In genomic region chr7:158702196-158702595, GRCh38 we compare ENCODE assay signal across 15 cellular contexts. TPM values are rescaled to one million over a fixed set of nuclear protein-coding genes. Genes with fewer than 3 reads are reported as not detected.
A peak's percentile ranks its signal among the peaks of the same experiment; 100 is the strongest.
DNase-seq lines count a peak whose midpoint lies in the region; ATAC-seq and TF ChIP-seq lines count a peak whose summit lies in the region.
"Had no signal": no experiment of that assay in that cellular context is flagged by ENCODE, and none has a peak within 500 bp of the region (broad histone marks: within the 10 kb centered on the region; RNA-seq: fewer than 3 reads in every experiment).

No MANE protein-coding gene starts in this region.

- no peaks in the 10 kb centered on the region for H3K9me2 ChIP-seq in Loucy (replicated peaks; ENCODE audit: low read depth, low read length)

- peaks cover 73% of the 10 kb centered on the region for H3K79me2 ChIP-seq in Loucy (ENCODE audit: insufficient read depth, low read length)

- H3K36me3 ChIP-seq in Loucy (ENCODE audit: insufficient read depth, low read length), result peaks cover 7% of the 10 kb centered on the region; the same call in 1 of the 2 replicates
- H3K36me3 ChIP-seq: upper lobe of right lung had no signal

- DNase-seq in activated CD4-positive, alpha-beta T cell treated with anti-CD3 and anti-CD28 coated beads, Interleukin-2, amount 10 ng/mL, durations not matched to agents 24 days and 14 days, result peak; percentile 56
- no peak for DNase-seq in activated CD4-positive, alpha-beta T cell treated with anti-CD3 and anti-CD28 coated beads for 1 hour
- no peak for DNase-seq in activated naive CD8-positive, alpha-beta T cell treated with anti-CD3 and anti-CD28 coated beads, Interleukin-2, amount 10 ng/mL, durations not matched to agents 7 days and 5 days
- DNase-seq in neural crest cell (ENCODE audit: low read depth, low spot score), result no peak
- no peak for DNase-seq in stimulated activated naive B cell treated with anti-CD40 and anti-IgM and Interleukin-4, amounts not matched to agents 10 μg/mL and 1 μg/mL and 100 μg/mL, for 72 hours
- DNase-seq in mucosa of gallbladder (ENCODE audit: low spot score), result no peak
- DNase-seq in progenitor cell of endocrine pancreas (ENCODE audit: low spot score, unreplicated experiment), result no peak
- DNase-seq: foreskin fibroblast; kidney; NCI-H1417 treated with DMSO at 0.1 percent for 48 hours; NCI-H524 treated with DMSO at 0.1 percent for 48 hours; psoas muscle; stimulated activated CD8-positive, alpha-beta memory T cell treated with anti-CD3 and anti-CD28 coated beads, Interleukin-4, amount 100 ng/mL, for 48 hours; upper lobe of right lung had no signal

- H3K9me3 ChIP-seq in Loucy (ENCODE audit: insufficient read depth, low read depth, low read length), result no peaks in the 10 kb centered on the region
- H3K9me3 ChIP-seq: psoas muscle, upper lobe of right lung had no signal

- H3K4me3 ChIP-seq in Loucy (ENCODE audit: low read length, poor library complexity, severe bottlenecking), result peak overlapping the region; percentile 81
- H3K4me3 ChIP-seq: psoas muscle, upper lobe of right lung had no signal

- H3K4me3 Mint-ChIP-seq in activated CD4-positive, alpha-beta T cell treated with anti-CD3 and anti-CD28 coated beads, Interleukin-2, amount 10 ng/mL, durations not matched to agents 24 days and 14 days, result peak overlapping the region; percentile 90
- peak overlapping the region; percentile 95 for H3K4me3 Mint-ChIP-seq in activated naive CD8-positive, alpha-beta T cell treated with anti-CD3 and anti-CD28 coated beads, Interleukin-2, amount 10 ng/mL, durations not matched to agents 7 days and 5 days
- H3K4me3 Mint-ChIP-seq in neural crest cell (peak overlapping the region; percentile 85), progenitor cell of endocrine pancreas (ENCODE audit: low read depth) (no peak overlapping the region)
- H3K4me3 Mint-ChIP-seq in stimulated activated naive B cell treated with anti-CD40 and anti-IgM and Interleukin-4, amounts not matched to agents 10 μg/mL and 1 μg/mL and 100 μg/mL, for 72 hours, result no peak overlapping the region

- H3K4me1 Mint-ChIP-seq in activated CD4-positive, alpha-beta T cell treated with anti-CD3 and anti-CD28 coated beads, Interleukin-2, amount 10 ng/mL, durations not matched to agents 24 days and 14 days, result peaks cover 55% of the 10 kb centered on the region
- peaks cover 53% of the 10 kb centered on the region for H3K4me1 Mint-ChIP-seq in activated naive CD8-positive, alpha-beta T cell treated with anti-CD3 and anti-CD28 coated beads, Interleukin-2, amount 10 ng/mL, durations not matched to agents 7 days and 5 days
- H3K4me1 Mint-ChIP-seq in neural crest cell (peaks cover 40% of the 10 kb centered on the region), progenitor cell of endocrine pancreas (ENCODE audit: low read depth) (peaks cover 10% of the 10 kb centered on the region)
- peaks cover 11 to 30% of the 10 kb centered on the region in 2 donors for H3K4me1 Mint-ChIP-seq in stimulated activated naive B cell treated with anti-CD40 and anti-IgM and Interleukin-4, amounts not matched to agents 10 μg/mL and 1 μg/mL and 100 μg/mL, for 72 hours

- no peaks in the 10 kb centered on the region for H3F3A ChIP-seq in Loucy (ENCODE audit: low read depth)

- peak overlapping the region; percentile 84 for H3K9ac ChIP-seq in Loucy (ENCODE audit: low read depth, low read length, poor library complexity, severe bottlenecking)

- peak overlapping the region; percentile 82 for H3K4me2 ChIP-seq in Loucy (ENCODE audit: low read depth, low read length, poor library complexity, severe bottlenecking)

- H4K20me1 ChIP-seq in Loucy (ENCODE audit: insufficient read depth, low read length, poor library complexity, severe bottlenecking), result peaks cover 26% of the 10 kb centered on the region

- intact Hi-C loops in activated CD4-positive, alpha-beta T cell treated with anti-CD3 and anti-CD28 coated beads, Interleukin-2, amount 10 ng/mL, durations not matched to agents 24 days and 14 days (cut with micrococcal nuclease), result loop anchor here (10.0 kb wide), 2 partner anchors 73 to 1567 kb away; partner anchors contain the start of gene UBE3C

- TF ChIP-seq CTCF in Loucy (conservative IDR thresholded peaks at IDR 0.05; ENCODE audit: low read length) (no peak), neural crest cell (conservative IDR thresholded peaks at IDR 0.05) (no peak), progenitor cell of endocrine pancreas (IDR thresholded peaks at IDR 0.05; ENCODE audit: unreplicated experiment) (no peak)

- no peak for ATAC-seq in activated naive CD8-positive, alpha-beta T cell treated with anti-CD3 and anti-CD28 coated beads, Interleukin-2, amount 10 ng/mL, durations not matched to agents 7 days and 5 days (ENCODE audit: low read depth)
- no peak for ATAC-seq in stimulated activated naive B cell treated with anti-CD40 and anti-IgM and Interleukin-4, amounts not matched to agents 10 μg/mL and 1 μg/mL and 100 μg/mL, for 72 hours (replicated peaks)
- ATAC-seq: psoas muscle, upper lobe of right lung had no signal

- H3K27me3 Mint-ChIP-seq in activated CD4-positive, alpha-beta T cell treated with anti-CD3 and anti-CD28 coated beads, Interleukin-2, amount 10 ng/mL, durations not matched to agents 24 days and 14 days, result no peaks in the 10 kb centered on the region
- no peaks in the 10 kb centered on the region for H3K27me3 Mint-ChIP-seq in activated naive CD8-positive, alpha-beta T cell treated with anti-CD3 and anti-CD28 coated beads, Interleukin-2, amount 10 ng/mL, durations not matched to agents 7 days and 5 days
- H3K27me3 Mint-ChIP-seq in neural crest cell (ENCODE audit: low read depth) (no peaks in the 10 kb centered on the region), progenitor cell of endocrine pancreas (no peaks in the 10 kb centered on the region)
- H3K27me3 Mint-ChIP-seq in stimulated activated naive B cell treated with anti-CD40 and anti-IgM and Interleukin-4, amounts not matched to agents 10 μg/mL and 1 μg/mL and 100 μg/mL, for 72 hours, result no peaks in the 10 kb centered on the region

- H3K9me3 Mint-ChIP-seq in activated CD4-positive, alpha-beta T cell treated with anti-CD3 and anti-CD28 coated beads, Interleukin-2, amount 10 ng/mL, durations not matched to agents 24 days and 14 days, result no peaks in the 10 kb centered on the region
- H3K9me3 Mint-ChIP-seq in activated naive CD8-positive, alpha-beta T cell treated with anti-CD3 and anti-CD28 coated beads, Interleukin-2, amount 10 ng/mL, durations not matched to agents 7 days and 5 days, result no peaks in the 10 kb centered on the region
- H3K9me3 Mint-ChIP-seq in neural crest cell (peaks cover 2% of the 10 kb centered on the region), progenitor cell of endocrine pancreas (ENCODE audit: low read depth) (no peaks in the 10 kb centered on the region)
- peaks cover 0 to 2% of the 10 kb centered on the region in 2 donors for H3K9me3 Mint-ChIP-seq in stimulated activated naive B cell treated with anti-CD40 and anti-IgM and Interleukin-4, amounts not matched to agents 10 μg/mL and 1 μg/mL and 100 μg/mL, for 72 hours

- peak overlapping the region; percentile 20 for H3K27ac Mint-ChIP-seq in activated CD4-positive, alpha-beta T cell treated with anti-CD3 and anti-CD28 coated beads, Interleukin-2, amount 10 ng/mL, durations not matched to agents 24 days and 14 days
- H3K27ac Mint-ChIP-seq in activated naive CD8-positive, alpha-beta T cell treated with anti-CD3 and anti-CD28 coated beads, Interleukin-2, amount 10 ng/mL, durations not matched to agents 7 days and 5 days, result no peak overlapping the region
- H3K27ac Mint-ChIP-seq in neural crest cell (ENCODE audit: unreplicated experiment) (no peak overlapping the region), progenitor cell of endocrine pancreas (no peak overlapping the region)
- no peak overlapping the region for H3K27ac Mint-ChIP-seq in stimulated activated naive B cell treated with anti-CD40 and anti-IgM and Interleukin-4, amounts not matched to agents 10 μg/mL and 1 μg/mL and 100 μg/mL, for 72 hours

- POLR2A ChIA-PET in activated naive CD8-positive, alpha-beta T cell treated with anti-CD3 and anti-CD28 coated beads, Interleukin-2, amount 10 ng/mL, durations not matched to agents 7 days and 5 days (lab: Charles Lee), result no interaction called here

- H3K4me1 ChIP-seq in Loucy (ENCODE audit: insufficient read depth, low read length, poor library complexity, severe bottlenecking), result peaks cover 61% of the 10 kb centered on the region

- no peak overlapping the region for H2AFZ ChIP-seq in Loucy (ENCODE audit: low read length)

- no peaks in the 10 kb centered on the region for H3K27me3 ChIP-seq in Loucy (ENCODE audit: insufficient read depth, low read length, poor library complexity, severe bottlenecking)
- H3K27me3 ChIP-seq: upper lobe of right lung had no signal

- H3K36me3 Mint-ChIP-seq in activated CD4-positive, alpha-beta T cell treated with anti-CD3 and anti-CD28 coated beads, Interleukin-2, amount 10 ng/mL, durations not matched to agents 24 days and 14 days (ENCODE audit: low read depth), result peaks cover 41% of the 10 kb centered on the region
- peaks cover 47% of the 10 kb centered on the region for H3K36me3 Mint-ChIP-seq in activated naive CD8-positive, alpha-beta T cell treated with anti-CD3 and anti-CD28 coated beads, Interleukin-2, amount 10 ng/mL, durations not matched to agents 7 days and 5 days
- peaks cover 17% of the 10 kb centered on the region for H3K36me3 Mint-ChIP-seq in neural crest cell (ENCODE audit: low read depth)
- peaks cover 18 to 20% of the 10 kb centered on the region in 2 donors for H3K36me3 Mint-ChIP-seq in stimulated activated naive B cell treated with anti-CD40 and anti-IgM and Interleukin-4, amounts not matched to agents 10 μg/mL and 1 μg/mL and 100 μg/mL, for 72 hours
- peaks cover 11% of the 10 kb centered on the region for H3K36me3 Mint-ChIP-seq in progenitor cell of endocrine pancreas (ENCODE audit: insufficient read depth)

RNA-seq across cellular contexts. Expression of gene NCAPG2, which starts 2.4 kb away (rescaled TPM):
- 94.6 and 96.3 TPM in 2 replicates for total RNA-seq in activated CD4-positive, alpha-beta T cell treated with anti-CD3 and anti-CD28 coated beads, Interleukin-2, amount 10 ng/mL, durations not matched to agents 24 days and 14 days
- 100 to 1,000 TPM; 123 to 126 TPM for total RNA-seq in activated naive CD8-positive, alpha-beta T cell treated with anti-CD3 and anti-CD28 coated beads, Interleukin-2, amount 10 ng/mL, durations not matched to agents 7 days and 5 days
- total RNA-seq in neural crest cell (84.9 and 86.7 TPM in 2 replicates), mucosa of gallbladder (7.5 TPM), progenitor cell of endocrine pancreas (28.3 and 33.6 TPM in 2 replicates)

Comparison
In these comparisons a context has a peak if more than half of its experiments do, and no peak if none do; other contexts are left out.
1. H3K4me3 Mint-ChIP-seq: peak in activated CD4-positive, alpha-beta T cell treated with anti-CD3 and anti-CD28 coated beads, Interleukin-2, amount 10 ng/mL, durations not matched to agents 24 days and 14 days (single experiment), activated naive CD8-positive, alpha-beta T cell treated with anti-CD3 and anti-CD28 coated beads, Interleukin-2, amount 10 ng/mL, durations not matched to agents 7 days and 5 days (single experiment) and neural crest cell (single experiment); none in stimulated activated naive B cell treated with anti-CD40 and anti-IgM and Interleukin-4, amounts not matched to agents 10 μg/mL and 1 μg/mL and 100 μg/mL, for 72 hours (0 of 2) and progenitor cell of endocrine pancreas (single experiment).